Comparison of ENCODE assay signal across 8 cellular contexts in the genomic region with DNA sequence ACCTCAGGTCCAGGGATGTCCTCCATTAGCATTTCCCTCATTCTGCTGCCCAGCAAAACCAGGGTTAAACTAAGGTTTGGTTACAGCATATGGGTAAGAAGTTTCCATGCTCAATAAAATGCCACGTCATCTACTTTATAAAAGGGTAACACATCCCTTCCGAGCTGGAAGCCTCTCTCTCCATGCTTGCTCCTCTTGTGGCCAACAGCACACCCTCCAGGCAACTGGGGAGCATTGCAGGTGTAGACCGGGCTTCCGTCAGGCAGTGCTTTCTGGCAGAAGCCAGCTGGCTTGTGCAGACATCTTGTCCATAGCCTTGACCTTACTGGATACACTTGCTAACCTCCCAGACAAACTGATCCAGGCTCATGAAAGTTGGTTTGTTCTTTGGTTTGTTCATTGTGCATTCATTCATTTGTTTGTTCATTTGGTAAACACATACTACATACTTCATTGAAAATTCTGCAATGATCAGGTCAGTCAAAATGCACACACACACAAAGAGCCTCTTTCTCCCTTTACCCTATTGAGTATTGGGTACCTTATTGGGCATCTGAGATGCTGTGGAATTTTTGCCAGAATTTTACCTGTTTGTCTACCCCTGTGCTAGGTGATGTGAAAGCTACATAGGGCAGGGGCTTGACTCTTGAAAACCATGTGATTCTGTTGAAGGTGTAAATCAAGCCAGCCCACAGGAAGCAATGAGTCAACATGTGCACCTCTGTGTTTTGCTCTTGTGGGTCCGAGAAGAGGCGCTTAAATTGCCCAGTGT.
DNase-seq lines count a peak whose midpoint lies in the region; ATAC-seq and TF ChIP-seq lines count a peak whose summit lies in the region.

No MANE protein-coding gene starts in this region.

- H3K36me3 ChIP-seq in adipocyte (ENCODE audit: control insufficient read depth, insufficient read depth, low read length, severe bottlenecking), result no peaks in the 10 kb centered on the region

- no peak overlapping the region for H3K9ac ChIP-seq in adipocyte (ENCODE audit: low read length)

- H3K36me3 Mint-ChIP-seq in Calu3 (ENCODE audit: insufficient read depth, unreplicated experiment), result no peaks in the 10 kb centered on the region

- H3K27me3 Mint-ChIP-seq in Calu3 (ENCODE audit: unreplicated experiment), result peaks cover 48% of the 10 kb centered on the region

- DNase-seq in Calu3 (peak; percentile 73), H4 (ENCODE audit: low spot score) (peak; percentile 79), NCI-H226 (peak; percentile 40), adipocyte (ENCODE audit: low read depth) (peak; percentile 43), iPS DF 4.7 (ENCODE audit: extremely low read depth, low spot score) (peak; percentile 64), T-helper 9 cell (no peak)
- peak; percentile 25 for DNase-seq in stimulated activated naive CD8-positive, alpha-beta T cell treated with anti-CD3 and anti-CD28 coated beads, Interleukin-15, Interleukin-2, amounts not matched to agents 100 U/mL and 50 U/mL, for 24 hours

- no peaks in the 10 kb centered on the region for H3K9me3 ChIP-seq in adipocyte (ENCODE audit: control insufficient read depth, low read length)

- peak; percentile 64 for TF ChIP-seq CTCF in Calu3 (IDR thresholded peaks at IDR 0.05; ENCODE audit: unreplicated experiment)

- CTCF ChIA-PET in Calu3 (lab: Charles Lee), result interaction anchor here (0.6 to 3.0 kb wide), 4 partner anchors 138 to 464 kb away, joined by 3 to 36 read pairs (median 4); no protein-coding TSS in a partner anchor

- H3K27ac Mint-ChIP-seq in Calu3 (ENCODE audit: unreplicated experiment), result no peak overlapping the region

- peak; percentile 63 for ATAC-seq in stimulated activated naive CD8-positive, alpha-beta T cell treated with anti-CD3 and anti-CD28 coated beads, Interleukin-15, Interleukin-2, amounts not matched to agents 100 U/mL and 50 U/mL, for 24 hours
- no peak for ATAC-seq in HG02870 (IDR thresholded peaks at IDR 0.05; ENCODE audit: unreplicated experiment)

- peaks cover 7% of the 10 kb centered on the region for H3K4me1 Mint-ChIP-seq in Calu3 (ENCODE audit: low read depth, unreplicated experiment)

- intact Hi-C loops in Calu3 (cut with micrococcal nuclease; ENCODE audit: unreplicated experiment), result loop anchor here (2.0 kb wide), 2 partner anchors 165 to 413 kb away; no protein-coding TSS in a partner anchor

- H3K27me3 ChIP-seq in adipocyte (replicated peaks; ENCODE audit: control insufficient read depth, insufficient read depth, low read length), result peaks cover 8% of the 10 kb centered on the region

- peaks cover 2% of the 10 kb centered on the region for H3K9me3 Mint-ChIP-seq in Calu3 (ENCODE audit: low read depth, unreplicated experiment)

- H3K4me3 Mint-ChIP-seq in Calu3 (ENCODE audit: low read depth, unreplicated experiment), result no peak overlapping the region

- H3K4me1 ChIP-seq in adipocyte (ENCODE audit: control insufficient read depth, insufficient read depth, low read length), result no peaks in the 10 kb centered on the region

- no TSS peak for BruUV-seq in Calu3 (replicated peaks; lab: Mats Ljungman, UMichigan)

- no peak overlapping the region for H3K4me3 ChIP-seq in adipocyte (ENCODE audit: low read length)
